Comparison of ENCODE assay signal across 6 cellular contexts in genomic region chr1:46248122-46248920, GRCh38. TPM values are rescaled to one million over a fixed set of nuclear protein-coding genes. Genes with fewer than 3 reads are reported as not detected.
DNase-seq lines count a peak whose midpoint lies in the region; ATAC-seq and TF ChIP-seq lines count a peak whose summit lies in the region.

No MANE protein-coding gene starts in this region.

- H3K4me3 ChIP-seq in brain microvascular endothelial cell (ENCODE audit: low read depth, low read length), result peak overlapping the region; percentile 86
- peak overlapping the region; percentile 87 to 95 for H3K4me3 ChIP-seq in neuronal stem cell (ENCODE audit: low read length in 2 of 2)

- no peak overlapping the region for H3K4ac ChIP-seq in neuronal stem cell (ENCODE audit: low read length)

- H2BK15ac ChIP-seq in neuronal stem cell (ENCODE audit: low read length), result no peak overlapping the region

- no peak overlapping the region for H2BK12ac ChIP-seq in neuronal stem cell (ENCODE audit: low read length)

- H3K9ac ChIP-seq in neuronal stem cell (ENCODE audit: low read depth, low read length, poor library complexity), result peak overlapping the region; percentile 65

- no CpG with 5 or more reads among the region's 7 CpGs for WGBS in neuronal stem cell (ENCODE audit: extremely low coverage in 2 of 2, insufficient read length in 2 of 2, insufficient replicate concordance in 1 of 2), 2 donors

- no peak overlapping the region for H2BK120ac ChIP-seq in neuronal stem cell (ENCODE audit: low read depth, low read length)

- H3K27ac ChIP-seq in brain microvascular endothelial cell (no peak overlapping the region), neuronal stem cell (replicated peaks; ENCODE audit: low read length) (no peak overlapping the region)

- DNase-seq in GM20000 (ENCODE audit: low spot score) (peak; percentile 19), NCI-H2196 treated with DMSO at 0.1 percent for 48 hours (lab: John Stamatoyannopoulos, UW; ENCODE audit: unreplicated experiment) (peak; percentile 62), brain microvascular endothelial cell (no peak), neuronal stem cell (ENCODE audit: low spot score) (peak; percentile 21)

- in situ Hi-C loops in brain microvascular endothelial cell (cut with HindIII; ENCODE audit: low pct_ligation_motif_present, low sequenced_read_pairs), result no loop called here

- no peaks in the 10 kb centered on the region for H3K9me3 ChIP-seq in neuronal stem cell (replicated peaks in 1 of 2; ENCODE audit: control insufficient read depth in 2 of 2, insufficient read depth in 1 of 2, low read depth in 1 of 2, low read length in 2 of 2)

- H3K27me3 ChIP-seq in brain microvascular endothelial cell (replicated peaks) (no peaks in the 10 kb centered on the region), neuronal stem cell (ENCODE audit: control insufficient read depth in 3 of 3, insufficient read depth in 3 of 3, low read depth in 1 of 3, low read length in 3 of 3) (no peaks in the 10 kb centered on the region)

- no peak overlapping the region for H4K8ac ChIP-seq in neuronal stem cell (ENCODE audit: low read depth, low read length)

- H3K4me1 ChIP-seq in neuronal stem cell (ENCODE audit: control insufficient read depth in 2 of 2, insufficient read depth in 1 of 2, low read depth in 1 of 2, low read length in 2 of 2), result peaks cover 4 to 13% of the 10 kb centered on the region in 2 donors

- no peak overlapping the region for H3K14ac ChIP-seq in neuronal stem cell (ENCODE audit: low read length)

- TF ChIP-seq CTCF in GM20000 (IDR thresholded peaks at IDR 0.05; ENCODE audit: extremely low read depth, missing control alignments), result no peak
- peak; percentile 17 for TF ChIP-seq CTCF in brain microvascular endothelial cell (IDR thresholded peaks at IDR 0.05; ENCODE audit: low read depth, low read length, missing control alignments)

- no peak overlapping the region for H4K91ac ChIP-seq in neuronal stem cell (ENCODE audit: low read depth, low read length, poor library complexity)

- ATAC-seq in GM19328 (IDR thresholded peaks at IDR 0.05; ENCODE audit: unreplicated experiment) (no peak), GM19467 (IDR thresholded peaks at IDR 0.05; ENCODE audit: unreplicated experiment) (no peak)

- H3K23ac ChIP-seq in neuronal stem cell (ENCODE audit: low read depth, low read length, poor library complexity), result no peak overlapping the region

- no peak overlapping the region for H2AK5ac ChIP-seq in neuronal stem cell (ENCODE audit: low read depth, low read length)

- peak overlapping the region; percentile 80 for H2AFZ ChIP-seq in neuronal stem cell (ENCODE audit: low read length)

- H3K4me2 ChIP-seq in neuronal stem cell (ENCODE audit: insufficient read depth, low read length, poor library complexity, severe bottlenecking), result peak overlapping the region; percentile 63

- no peak overlapping the region for H2BK5ac ChIP-seq in neuronal stem cell (ENCODE audit: low read length)

- H3K79me1 ChIP-seq in neuronal stem cell (ENCODE audit: low read depth, low read length), result peaks cover 10% of the 10 kb centered on the region

- H3K36me3 ChIP-seq in brain microvascular endothelial cell (replicated peaks) (no peaks in the 10 kb centered on the region), neuronal stem cell (replicated peaks in 1 of 2; ENCODE audit: control insufficient read depth in 2 of 2, insufficient read depth in 2 of 2, low read length in 2 of 2) (peaks cover 26 to 46% of the 10 kb centered on the region in 2 donors)

- H3K18ac ChIP-seq in neuronal stem cell (ENCODE audit: low read length), result no peak overlapping the region

RNA-seq across cellular contexts. Expression of gene RAD54L, which starts 0.8 kb away (rescaled TPM):
- polyA plus RNA-seq in neuronal stem cell (2013, experiment 1 of 2), result 16.4 TPM
- 16.6 TPM for polyA plus RNA-seq in neuronal stem cell (2013, experiment 2 of 2)

RNA-seq across cellular contexts. Expression of gene LURAP1, which starts 45.2 kb away (rescaled TPM):
- polyA plus RNA-seq in neuronal stem cell (2013, experiment 1 of 2), result 2.2 TPM
- polyA plus RNA-seq in neuronal stem cell (2013, experiment 2 of 2), result 2.5 TPM

RNA-seq across cellular contexts. Expression of gene POMGNT1, which starts 50.1 kb away (rescaled TPM):
- polyA plus RNA-seq in neuronal stem cell (2013, experiment 1 of 2), result 61.7 TPM
- polyA plus RNA-seq in neuronal stem cell (2013, experiment 2 of 2), result 64.1 TPM

RNA-seq across cellular contexts. Expression of gene LRRC41, which starts 55.1 kb away (rescaled TPM):
- polyA plus RNA-seq in neuronal stem cell (2013, experiment 1 of 2), result 39.1 TPM
- 39.3 TPM for polyA plus RNA-seq in neuronal stem cell (2013, experiment 2 of 2)

RNA-seq across cellular contexts. Expression of gene UQCRH, which starts 55.2 kb away (rescaled TPM):
- polyA plus RNA-seq in neuronal stem cell (2013, experiment 1 of 2), result 600 TPM
- polyA plus RNA-seq in neuronal stem cell (2013, experiment 2 of 2), result 598 TPM
